Comparison of ENCODE assay signal across 25 cellular contexts in genomic region chr7:49817251-49817650, GRCh38. TPM values are rescaled to one million over a fixed set of nuclear protein-coding genes. Genes with fewer than 3 reads are reported as not detected.
"Had no signal": no experiment of that assay in that cellular context is flagged by ENCODE, and none has a peak within 500 bp of the region (broad histone marks: within the 10 kb centered on the region; RNA-seq: fewer than 3 reads in every experiment).

No MANE protein-coding gene starts in this region.

- H3K27me3 ChIP-seq: hepatocyte, neural progenitor cell, neutrophil, right lobe of liver, tibial nerve, vagina had no signal

- H3K9me3 ChIP-seq: lower lobe of right lung, neutrophil, psoas muscle, right lobe of liver, tibial nerve, vagina had no signal

- ATAC-seq: lower lobe of right lung; naive thymus-derived CD8-positive, alpha-beta T cell; psoas muscle; right lobe of liver; stimulated activated memory B cell treated with anti-CD40 and anti-IgM and Interleukin-4, amounts not matched to agents 10 μg/mL and 1 μg/mL and 100 μg/mL, for 72 hours; stimulated activated naive CD8-positive, alpha-beta T cell treated with anti-CD3 and anti-CD28 coated beads, Interleukin-15, amount 100 ng/mL, for 72 hours had no signal

- H3K36me3 ChIP-seq: lower lobe of right lung, neural progenitor cell, neutrophil, right lobe of liver, tibial nerve, vagina had no signal

- H3K4me3 ChIP-seq: hepatocyte, lower lobe of right lung, neural progenitor cell, psoas muscle, right lobe of liver, smooth muscle cell, tibial nerve, vagina had no signal

- DNase-seq: islet precursor cell; lower lobe of right lung; mammary epithelial cell; mesenchymal stem cell; naive thymus-derived CD8-positive, alpha-beta T cell; occipital lobe; psoas muscle; right lobe of liver; stimulated activated CD4-positive, alpha-beta T cell treated with anti-CD3 and anti-CD28 coated beads, Interleukin-1b, Interleukin-23, amount 100 ng/mL, for 48 hours; stimulated activated CD4-positive, alpha-beta T cell treated with anti-CD3 and anti-CD28 coated beads, Interleukin-2, amount 100 ng/mL, for 48 hours; stimulated activated CD4-positive, alpha-beta T cell treated with anti-CD3 and anti-CD28 coated beads, Interleukin-4, amount 100 ng/mL, for 4 hours; stimulated activated CD8-positive, alpha-beta memory T cell treated with anti-CD3 and anti-CD28 coated beads, Interleukin-4, amount 100 ng/mL, for 48 hours; stimulated activated naive CD4-positive, alpha-beta T cell treated with Interleukin-2 at 50 U/mL for 16 hours; stimulated activated naive CD8-positive, alpha-beta T cell treated with anti-CD3 and anti-CD28 coated beads, Interleukin-15, amount 100 ng/mL, for 72 hours; substantia nigra had no signal

- H3K4me1 ChIP-seq: lower lobe of right lung, neural progenitor cell, parathyroid adenoma, psoas muscle, right lobe of liver, tibial nerve, vagina had no signal

- H3K27ac ChIP-seq: hepatocyte, lower lobe of right lung, neural progenitor cell, neutrophil, parathyroid adenoma, psoas muscle, right lobe of liver, tibial nerve, vagina had no signal

RNA-seq across cellular contexts. Expression of gene VWC2, which starts 43.8 kb away (rescaled TPM):
- total RNA-seq: hepatocyte; liver; mammary epithelial cell; naive thymus-derived CD8-positive, alpha-beta T cell; osteocyte; psoas muscle; right lobe of liver; smooth muscle cell had no signal
